Comparison of ENCODE assay signal across 9 cellular contexts in genomic region chr1:53838654-53838974, GRCh38. TPM values are rescaled to one million over a fixed set of nuclear protein-coding genes. Genes with fewer than 3 reads are reported as not detected.
DNase-seq lines count a peak whose midpoint lies in the region; ATAC-seq, FAIRE-seq and TF ChIP-seq lines count a peak whose summit lies in the region.
"Had no signal": no experiment of that assay in that cellular context is flagged by ENCODE, and none has a peak within 500 bp of the region (broad histone marks: within the 10 kb centered on the region; RNA-seq: fewer than 3 reads in every experiment).

No MANE protein-coding gene starts in this region.

- H3K4me1 ChIP-seq in SK-N-SH (ENCODE audit: control insufficient read depth in 1 of 2, insufficient read depth in 2 of 2, low read depth in 1 of 2, low read length in 1 of 2) (peaks cover 3 to 12% of the 10 kb centered on the region in 2 experiments; a peak in 3 of 4 replicates), stomach (peaks cover 4 to 18% (median 15%) of the 10 kb centered on the region in 4 donors)

- 0% methylated on average over 2 of the region's 2 CpGs for WGBS in SK-N-SH (ENCODE audit: low lambda C conversion rate)
- WGBS in stomach, 5 donors = 2 to 9% (median 5%) methylated on average over 2 of the region's 2 CpGs

- intact Hi-C loops in activated T-helper 2 cell treated with anti-CD3 and anti-CD28 coated beads, Interferon-gamma antibody, Interleukin-2, Interleukin-4, amounts not matched to agents 10 μg/mL and 5 μg/mL and 100 μg/mL, durations not matched to agents 14 hours and 24 hours and 36 hours (cut with micrococcal nuclease) = loop anchor here (1.0 to 5.0 kb wide), 4 partner anchors 51 to 511 kb away; partner anchors contain the start of genes LRP8, LRRC42, TCEANC2 and TMEM59
- intact Hi-C loops in stomach (cut with DNase I; ENCODE audit: low total_unique reads) = no loop called here

- peaks cover 17% of the 10 kb centered on the region for H3F3A ChIP-seq in SK-N-SH (replicated peaks; ENCODE audit: insufficient read depth)

- TF ChIP-seq CTCF in SK-N-SH (IDR thresholded peaks at IDR 0.05) (no peak), stomach (IDR thresholded peaks at IDR 0.05) (no peak)

- POLR2A ChIA-PET in SK-N-SH (lab: Yijun Ruan, JAX) = no interaction called here

- no peaks in the 10 kb centered on the region for H4K20me1 ChIP-seq in SK-N-SH (ENCODE audit: insufficient read depth)

- FAIRE-seq in frontal cortex (lab: Jason Lieb, UNC) = no peak

- ATAC-seq in SK-N-SH treated with all-trans-retinoic acid at 6 μM for 48 hours (no peak), HG02981 (IDR thresholded peaks at IDR 0.05; ENCODE audit: unreplicated experiment) (no peak)

- DNase-seq in SK-N-SH = no peak
- no peak for DNase-seq in activated T-helper 2 cell treated with anti-CD3 and anti-CD28 coated beads, Interferon-gamma antibody, Interleukin-2, Interleukin-4, amounts not matched to agents 10 μg/mL and 5 μg/mL and 100 μg/mL, durations not matched to agents 14 hours and 24 hours and 36 hours (ENCODE audit: low spot score)
- no peak for DNase-seq in immature natural killer cell
- DNase-seq in stomach = no peak
- no peak for DNase-seq in frontal cortex (ENCODE audit: low spot score in 2 of 2)
- DNase-seq in dedifferentiated amniotic fluid mesenchymal stem cell (ENCODE audit: extremely low spot score) = no peak

- H3K9me3 ChIP-seq in SK-N-SH (no peaks in the 10 kb centered on the region), stomach (peaks cover 0 to 17% (median 11%) of the 10 kb centered on the region in 4 donors)

- TF ChIP-seq EP300 in SK-N-SH (IDR thresholded peaks at IDR 0.05; ENCODE audit: borderline replicate concordance in 1 of 2, low read depth in 1 of 2, low read length in 1 of 2) = no peak
- no peak for TF ChIP-seq EP300 in stomach (IDR thresholded peaks at IDR 0.05)

- peak overlapping the region; percentile 93 for H2AFZ ChIP-seq in SK-N-SH (ENCODE audit: low read depth)

- TF ChIP-seq RAD21 in SK-N-SH (IDR thresholded peaks at IDR 0.05; ENCODE audit: low read length) = no peak

- H3K4me3 ChIP-seq in SK-N-SH (ENCODE audit: low read depth in 2 of 2, low read length in 1 of 2) (peak overlapping the region; percentile 63 to 95), stomach (peak overlapping the region; percentile 72 to 97 (median 92))

- H3K79me2 ChIP-seq in SK-N-SH (ENCODE audit: insufficient read depth) = peaks cover 44% of the 10 kb centered on the region

- CTCF ChIA-PET in SK-N-SH (lab: Yijun Ruan, JAX) = interaction anchor here (1.4 to 3.6 kb wide), 2 partner anchors 11 to 15 kb away, joined by 6 to 13 read pairs; no protein-coding TSS in a partner anchor

- H3K27me3 Mint-ChIP-seq in activated T-helper 2 cell treated with anti-CD3 and anti-CD28 coated beads, Interferon-gamma antibody, Interleukin-2, Interleukin-4, amounts not matched to agents 10 μg/mL and 5 μg/mL and 100 μg/mL, durations not matched to agents 14 hours and 24 hours and 36 hours (ENCODE audit: low read depth) = no peaks in the 10 kb centered on the region
- peaks cover 1 to 8% (median 4%) of the 10 kb centered on the region in 3 donors for H3K27me3 Mint-ChIP-seq in immature natural killer cell (ENCODE audit: low read depth in 3 of 3)

- H3K9me2 ChIP-seq in SK-N-SH = no peaks in the 10 kb centered on the region

- no peak overlapping the region; the same call in 1 of the 2 replicates for H3K9ac ChIP-seq in SK-N-SH

- H3K4me1 Mint-ChIP-seq in activated T-helper 2 cell treated with anti-CD3 and anti-CD28 coated beads, Interferon-gamma antibody, Interleukin-2, Interleukin-4, amounts not matched to agents 10 μg/mL and 5 μg/mL and 100 μg/mL, durations not matched to agents 14 hours and 24 hours and 36 hours (ENCODE audit: low read depth) = peaks cover 22% of the 10 kb centered on the region
- H3K4me1 Mint-ChIP-seq in immature natural killer cell = peaks cover 24 to 36% of the 10 kb centered on the region in 2 donors

- no peak for TF ChIP-seq POLR2A in stomach (IDR thresholded peaks at IDR 0.05)

- H3K27ac ChIP-seq in SK-N-SH (ENCODE audit: low read depth in 2 of 2, low read length in 1 of 2) = peak overlapping the region; percentile 90 to 99; a peak in 2 of 4 replicates
- peak overlapping the region in 4 of 5 donors; percentile 83 to 97 (median 96) for H3K27ac ChIP-seq in stomach

- no peaks in the 10 kb centered on the region for H3K27me3 ChIP-seq in SK-N-SH (ENCODE audit: insufficient read depth)
- H3K27me3 ChIP-seq in stomach = no peaks in the 10 kb centered on the region

- peak overlapping the region; percentile 98 for H3K4me3 Mint-ChIP-seq in activated T-helper 2 cell treated with anti-CD3 and anti-CD28 coated beads, Interferon-gamma antibody, Interleukin-2, Interleukin-4, amounts not matched to agents 10 μg/mL and 5 μg/mL and 100 μg/mL, durations not matched to agents 14 hours and 24 hours and 36 hours (ENCODE audit: low read depth)
- H3K4me3 Mint-ChIP-seq in immature natural killer cell = peak overlapping the region; percentile 95 to 99 (median 97)

- H3K36me3 ChIP-seq in SK-N-SH (replicated peaks in 1 of 2; ENCODE audit: control insufficient read depth in 1 of 2, insufficient read depth in 2 of 2, low read length in 1 of 2) = no peaks in the 10 kb centered on the region
- H3K36me3 ChIP-seq in stomach = no peaks in the 10 kb centered on the region

- H3K4me2 ChIP-seq in SK-N-SH = peak overlapping the region; percentile 87

- peak overlapping the region; percentile 94 for H3K27ac Mint-ChIP-seq in activated T-helper 2 cell treated with anti-CD3 and anti-CD28 coated beads, Interferon-gamma antibody, Interleukin-2, Interleukin-4, amounts not matched to agents 10 μg/mL and 5 μg/mL and 100 μg/mL, durations not matched to agents 14 hours and 24 hours and 36 hours
- peak overlapping the region; percentile 95 to 98 (median 98) for H3K27ac Mint-ChIP-seq in immature natural killer cell

- peaks cover 7% of the 10 kb centered on the region for H3K9me3 Mint-ChIP-seq in activated T-helper 2 cell treated with anti-CD3 and anti-CD28 coated beads, Interferon-gamma antibody, Interleukin-2, Interleukin-4, amounts not matched to agents 10 μg/mL and 5 μg/mL and 100 μg/mL, durations not matched to agents 14 hours and 24 hours and 36 hours
- peaks cover 0 to 8% (median 5%) of the 10 kb centered on the region in 6 donors for H3K9me3 Mint-ChIP-seq in immature natural killer cell

- H3K36me3 Mint-ChIP-seq in activated T-helper 2 cell treated with anti-CD3 and anti-CD28 coated beads, Interferon-gamma antibody, Interleukin-2, Interleukin-4, amounts not matched to agents 10 μg/mL and 5 μg/mL and 100 μg/mL, durations not matched to agents 14 hours and 24 hours and 36 hours (ENCODE audit: low read depth) = peaks cover 27% of the 10 kb centered on the region
- H3K36me3 Mint-ChIP-seq in immature natural killer cell = peaks cover 0 to 3% (median 0%) of the 10 kb centered on the region in 3 donors

TF ChIP-seq in SK-N-SH, 30 proteins besides CTCF, POLR2A, EP300 and RAD21 (continues in another document):
- TF ChIP-seq, protein P1, sequence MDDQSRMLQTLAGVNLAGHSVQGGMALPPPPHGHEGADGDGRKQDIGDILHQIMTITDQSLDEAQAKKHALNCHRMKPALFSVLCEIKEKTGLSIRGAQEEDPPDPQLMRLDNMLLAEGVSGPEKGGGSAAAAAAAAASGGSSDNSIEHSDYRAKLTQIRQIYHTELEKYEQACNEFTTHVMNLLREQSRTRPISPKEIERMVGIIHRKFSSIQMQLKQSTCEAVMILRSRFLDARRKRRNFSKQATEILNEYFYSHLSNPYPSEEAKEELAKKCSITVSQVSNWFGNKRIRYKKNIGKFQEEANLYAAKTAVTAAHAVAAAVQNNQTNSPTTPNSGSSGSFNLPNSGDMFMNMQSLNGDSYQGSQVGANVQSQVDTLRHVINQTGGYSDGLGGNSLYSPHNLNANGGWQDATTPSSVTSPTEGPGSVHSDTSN (IDR thresholded peaks at IDR 0.05) = peak; percentile 22; the same call in 1 of the 2 replicates
- peak; percentile 26; the same call in 1 of the 2 replicates for TF ChIP-seq GATA2 (CRISPR knock-in tag; IDR thresholded peaks at IDR 0.05)

TF ChIP-seq in SK-N-SH treated with all-trans-retinoic acid at 6 μM for 48 hours, 23 proteins besides CTCF, POLR2A, EP300 and RAD21 (continues in another document):
- TF ChIP-seq CSDC2 (CRISPR knock-in tag; IDR thresholded peaks at IDR 0.05) = no peak

RNA-seq across cellular contexts. Expression of gene NDC1, which starts 0.5 kb away (rescaled TPM):
- polyA plus RNA-seq in SK-N-SH (2012; rRNA removed) (11.5 and 14.6 TPM in 2 replicates), immature natural killer cell (10 to 100 TPM in 1 of 3 donors, 1 to 10 TPM in 2; 4.0 to 13.6 (median 8.9) TPM), stomach (1 to 10 TPM; 2.6 to 5.1 (median 4.0) TPM)
- 15.3 and 16.1 TPM in 2 replicates for polyA plus RNA-seq in SK-N-SH (2012; cell fraction: cytosol; rRNA removed)
- polyA plus RNA-seq in SK-N-SH (2012; cell fraction: nucleus; rRNA removed) = 2.8 and 8.0 TPM in 2 replicates
- 32.4 and 33.9 TPM in 2 replicates for total RNA-seq in activated T-helper 2 cell treated with anti-CD3 and anti-CD28 coated beads, Interferon-gamma antibody, Interleukin-2, Interleukin-4, amounts not matched to agents 10 μg/mL and 5 μg/mL and 100 μg/mL, durations not matched to agents 14 hours and 24 hours and 36 hours
- total RNA-seq in stomach (10 to 100 TPM in 3 of 5 donors, 1 to 10 TPM in 2; 6.4 to 46.9 (median 14.2) TPM), frontal cortex (40.8 TPM)

RNA-seq across cellular contexts. Expression of gene YIPF1, which starts 51.0 kb away (rescaled TPM):
- 23.1 and 31.7 TPM in 2 replicates for polyA plus RNA-seq in SK-N-SH (2012; rRNA removed)
- polyA plus RNA-seq in SK-N-SH (2012; cell fraction: cytosol; rRNA removed) = 28.6 and 28.9 TPM in 2 replicates
- polyA plus RNA-seq in SK-N-SH (2012; cell fraction: nucleus; rRNA removed) = 21.0 and 29.0 TPM in 2 replicates
- total RNA-seq in activated T-helper 2 cell treated with anti-CD3 and anti-CD28 coated beads, Interferon-gamma antibody, Interleukin-2, Interleukin-4, amounts not matched to agents 10 μg/mL and 5 μg/mL and 100 μg/mL, durations not matched to agents 14 hours and 24 hours and 36 hours = 14.8 and 15.6 TPM in 2 replicates
- polyA plus RNA-seq in immature natural killer cell = 10 to 100 TPM; 28.7 to 35.7 (median 29.4) TPM
- 10 to 100 TPM in 4 of 5 donors, 1 to 10 TPM in 1; 7.6 to 44.3 (median 14.1) TPM for total RNA-seq in stomach
- 10 to 100 TPM; 23.3 to 29.9 (median 26.1) TPM for polyA plus RNA-seq in stomach
- total RNA-seq in frontal cortex = 15.5 TPM

RNA-seq across cellular contexts. Expression of gene DIO1, which starts 55.4 kb away (rescaled TPM):
- polyA plus RNA-seq in SK-N-SH (2012; rRNA removed) = not detected in 2 replicates
- polyA plus RNA-seq in SK-N-SH (2012; cell fraction: cytosol; rRNA removed) = not detected in 2 replicates
- not detected in 2 replicates for polyA plus RNA-seq in SK-N-SH (2012; cell fraction: nucleus; rRNA removed)
- not detected in 2 replicates for total RNA-seq in activated T-helper 2 cell treated with anti-CD3 and anti-CD28 coated beads, Interferon-gamma antibody, Interleukin-2, Interleukin-4, amounts not matched to agents 10 μg/mL and 5 μg/mL and 100 μg/mL, durations not matched to agents 14 hours and 24 hours and 36 hours
- polyA plus RNA-seq in immature natural killer cell = under 1 TPM in 2 of 3 donors, not detected in 1; 0.11 to 0.13 TPM
- not detected for total RNA-seq in stomach
- polyA plus RNA-seq in stomach = not detected
- total RNA-seq in frontal cortex = not detected
- total RNA-seq: T-helper 1 cell treated with Interleukin-12 subunit alpha and Interleukin-12 subunit beta and Interleukin-4 antibody, amounts not matched to agents 30 ng/mL and 1 ng/mL, for 36 hours had no signal
